In the genomic region with DNA sequence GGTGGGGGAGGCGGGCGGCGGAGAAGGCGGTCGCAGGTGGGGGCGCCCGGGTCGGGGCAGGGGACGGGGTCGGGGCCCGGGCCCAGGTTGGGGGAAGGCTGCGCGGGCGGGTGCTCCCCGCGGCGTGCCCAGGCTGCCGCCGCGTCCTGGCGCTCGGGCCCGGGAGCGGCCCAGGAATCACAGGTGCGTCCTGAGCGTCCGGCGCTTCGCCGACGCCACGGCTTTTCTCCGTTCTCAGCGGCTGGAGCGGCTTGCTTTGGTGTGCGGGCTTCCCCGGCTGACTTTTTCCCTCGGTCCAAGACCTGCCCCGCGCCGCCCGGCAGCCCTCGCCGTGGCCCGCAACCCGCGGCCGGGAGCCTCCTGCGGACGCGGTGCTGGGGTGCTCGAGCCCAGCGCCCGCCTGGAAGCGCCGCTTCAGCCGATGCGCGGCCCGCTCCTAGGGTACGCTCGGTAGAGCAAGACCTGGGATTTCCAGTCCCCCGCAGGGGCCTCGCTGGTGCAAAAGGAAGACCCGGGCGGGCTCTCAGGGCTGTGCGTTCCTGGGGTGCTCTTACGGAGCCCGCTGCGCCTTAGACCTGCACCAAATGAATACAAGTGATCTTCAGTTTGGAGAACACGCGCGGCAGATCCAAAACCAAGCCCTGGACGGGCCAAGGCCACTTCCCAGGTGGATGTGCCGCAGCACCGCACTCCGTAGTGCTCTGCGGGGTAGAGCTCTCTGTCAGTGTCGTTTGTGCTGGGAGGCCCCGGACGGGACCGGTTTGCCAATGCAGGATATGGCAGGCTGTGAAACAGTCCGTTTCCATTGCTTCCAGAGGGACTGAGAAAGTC, we compare ENCODE assay signal across 1 cellular context.
TF ChIP-seq lines count a peak whose summit lies in the region.

No MANE protein-coding gene starts in this region.

TF ChIP-seq in K562, 482 proteins besides CTCF, POLR2A, EP300 and RAD21 (continued from another document and continues in another):
- no peak for TF ChIP-seq RREB1 (CRISPR knock-in tag; IDR thresholded peaks at IDR 0.05)
- TF ChIP-seq, protein P1, sequence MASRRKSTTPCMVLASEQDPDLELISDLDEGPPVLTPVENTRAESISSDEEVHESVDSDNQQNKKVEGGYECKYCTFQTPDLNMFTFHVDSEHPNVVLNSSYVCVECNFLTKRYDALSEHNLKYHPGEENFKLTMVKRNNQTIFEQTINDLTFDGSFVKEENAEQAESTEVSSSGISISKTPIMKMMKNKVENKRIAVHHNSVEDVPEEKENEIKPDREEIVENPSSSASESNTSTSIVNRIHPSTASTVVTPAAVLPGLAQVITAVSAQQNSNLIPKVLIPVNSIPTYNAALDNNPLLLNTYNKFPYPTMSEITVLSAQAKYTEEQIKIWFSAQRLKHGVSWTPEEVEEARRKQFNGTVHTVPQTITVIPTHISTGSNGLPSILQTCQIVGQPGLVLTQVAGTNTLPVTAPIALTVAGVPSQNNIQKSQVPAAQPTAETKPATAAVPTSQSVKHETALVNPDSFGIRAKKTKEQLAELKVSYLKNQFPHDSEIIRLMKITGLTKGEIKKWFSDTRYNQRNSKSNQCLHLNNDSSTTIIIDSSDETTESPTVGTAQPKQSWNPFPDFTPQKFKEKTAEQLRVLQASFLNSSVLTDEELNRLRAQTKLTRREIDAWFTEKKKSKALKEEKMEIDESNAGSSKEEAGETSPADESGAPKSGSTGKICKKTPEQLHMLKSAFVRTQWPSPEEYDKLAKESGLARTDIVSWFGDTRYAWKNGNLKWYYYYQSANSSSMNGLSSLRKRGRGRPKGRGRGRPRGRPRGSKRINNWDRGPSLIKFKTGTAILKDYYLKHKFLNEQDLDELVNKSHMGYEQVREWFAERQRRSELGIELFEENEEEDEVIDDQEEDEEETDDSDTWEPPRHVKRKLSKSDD (conservative IDR thresholded peaks at IDR 0.05; ENCODE audit: low read length) = no peak
- TF ChIP-seq PTTG1 (tag; IDR thresholded peaks at IDR 0.05; ENCODE audit: low read depth) = no peak
- TF ChIP-seq CGGBP1 (CRISPR knock-in tag; IDR thresholded peaks at IDR 0.05) = no peak
- TF ChIP-seq ZNF436 (CRISPR knock-in tag; IDR thresholded peaks at IDR 0.05) = no peak
- no peak for TF ChIP-seq SOX6 (IDR thresholded peaks at IDR 0.05)
- TF ChIP-seq MEF2D (tag; conservative IDR thresholded peaks at IDR 0.05; ENCODE audit: low read depth) = no peak
- TF ChIP-seq RBM22 (IDR thresholded peaks at IDR 0.05; ENCODE audit: low read depth, low read length, poor library complexity, severe bottlenecking) = no peak
- TF ChIP-seq, protein P2, sequence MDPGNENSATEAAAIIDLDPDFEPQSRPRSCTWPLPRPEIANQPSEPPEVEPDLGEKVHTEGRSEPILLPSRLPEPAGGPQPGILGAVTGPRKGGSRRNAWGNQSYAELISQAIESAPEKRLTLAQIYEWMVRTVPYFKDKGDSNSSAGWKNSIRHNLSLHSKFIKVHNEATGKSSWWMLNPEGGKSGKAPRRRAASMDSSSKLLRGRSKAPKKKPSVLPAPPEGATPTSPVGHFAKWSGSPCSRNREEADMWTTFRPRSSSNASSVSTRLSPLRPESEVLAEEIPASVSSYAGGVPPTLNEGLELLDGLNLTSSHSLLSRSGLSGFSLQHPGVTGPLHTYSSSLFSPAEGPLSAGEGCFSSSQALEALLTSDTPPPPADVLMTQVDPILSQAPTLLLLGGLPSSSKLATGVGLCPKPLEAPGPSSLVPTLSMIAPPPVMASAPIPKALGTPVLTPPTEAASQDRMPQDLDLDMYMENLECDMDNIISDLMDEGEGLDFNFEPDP (CRISPR knock-in tag; IDR thresholded peaks at IDR 0.05) = no peak
- TF ChIP-seq TCF7L2 (IDR thresholded peaks at IDR 0.05; ENCODE audit: low read depth, low read length) = no peak
- no peak for TF ChIP-seq ELK1 (CRISPR knock-in tag; IDR thresholded peaks at IDR 0.05)
- no peak for TF ChIP-seq BRF2 (IDR thresholded peaks at IDR 0.05; ENCODE audit: borderline replicate concordance, insufficient read depth, insufficient read length)
- TF ChIP-seq, protein P3, sequence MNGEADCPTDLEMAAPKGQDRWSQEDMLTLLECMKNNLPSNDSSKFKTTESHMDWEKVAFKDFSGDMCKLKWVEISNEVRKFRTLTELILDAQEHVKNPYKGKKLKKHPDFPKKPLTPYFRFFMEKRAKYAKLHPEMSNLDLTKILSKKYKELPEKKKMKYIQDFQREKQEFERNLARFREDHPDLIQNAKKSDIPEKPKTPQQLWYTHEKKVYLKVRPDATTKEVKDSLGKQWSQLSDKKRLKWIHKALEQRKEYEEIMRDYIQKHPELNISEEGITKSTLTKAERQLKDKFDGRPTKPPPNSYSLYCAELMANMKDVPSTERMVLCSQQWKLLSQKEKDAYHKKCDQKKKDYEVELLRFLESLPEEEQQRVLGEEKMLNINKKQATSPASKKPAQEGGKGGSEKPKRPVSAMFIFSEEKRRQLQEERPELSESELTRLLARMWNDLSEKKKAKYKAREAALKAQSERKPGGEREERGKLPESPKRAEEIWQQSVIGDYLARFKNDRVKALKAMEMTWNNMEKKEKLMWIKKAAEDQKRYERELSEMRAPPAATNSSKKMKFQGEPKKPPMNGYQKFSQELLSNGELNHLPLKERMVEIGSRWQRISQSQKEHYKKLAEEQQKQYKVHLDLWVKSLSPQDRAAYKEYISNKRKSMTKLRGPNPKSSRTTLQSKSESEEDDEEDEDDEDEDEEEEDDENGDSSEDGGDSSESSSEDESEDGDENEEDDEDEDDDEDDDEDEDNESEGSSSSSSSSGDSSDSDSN (IDR thresholded peaks at IDR 0.05; ENCODE audit: borderline replicate concordance in 1 of 2, low read depth in 2 of 2, low read length in 2 of 2) = peak in 1 of 2 experiments; percentile 77; a peak in 2 of 4 replicates
- TF ChIP-seq PTBP1 (IDR thresholded peaks at IDR 0.05; ENCODE audit: low read depth, low read length) = no peak
- no peak for TF ChIP-seq TCF7 (IDR thresholded peaks at IDR 0.05; ENCODE audit: borderline replicate concordance)
- no peak for TF ChIP-seq HNRNPLL (IDR thresholded peaks at IDR 0.05; ENCODE audit: low read depth, low read length, poor library complexity, severe bottlenecking)
- TF ChIP-seq SIX5 (IDR thresholded peaks at IDR 0.05; ENCODE audit: borderline replicate concordance in 1 of 2, insufficient read depth in 1 of 2, low read depth in 1 of 2, low read length in 2 of 2) = no peak
- no peak for TF ChIP-seq ZC3H8 (IDR thresholded peaks at IDR 0.05)
- no peak for TF ChIP-seq RBM14 (IDR thresholded peaks at IDR 0.05; ENCODE audit: borderline replicate concordance, insufficient read depth, low read depth, low read length)
- no peak for TF ChIP-seq FOXJ2 (tag; IDR thresholded peaks at IDR 0.05)
- TF ChIP-seq JUND (IDR thresholded peaks at IDR 0.05; ENCODE audit: borderline replicate concordance, low read depth, low read length) = no peak
- TF ChIP-seq JUND (tag; IDR thresholded peaks at IDR 0.05; ENCODE audit: borderline replicate concordance, low read depth, low read length) = no peak
- no peak for TF ChIP-seq CBX1 (IDR thresholded peaks at IDR 0.05; ENCODE audit: low read depth)
- no peak for TF ChIP-seq MTF1 (CRISPR knock-in tag; IDR thresholded peaks at IDR 0.05; ENCODE audit: borderline replicate concordance)
- TF ChIP-seq, protein P4, sequence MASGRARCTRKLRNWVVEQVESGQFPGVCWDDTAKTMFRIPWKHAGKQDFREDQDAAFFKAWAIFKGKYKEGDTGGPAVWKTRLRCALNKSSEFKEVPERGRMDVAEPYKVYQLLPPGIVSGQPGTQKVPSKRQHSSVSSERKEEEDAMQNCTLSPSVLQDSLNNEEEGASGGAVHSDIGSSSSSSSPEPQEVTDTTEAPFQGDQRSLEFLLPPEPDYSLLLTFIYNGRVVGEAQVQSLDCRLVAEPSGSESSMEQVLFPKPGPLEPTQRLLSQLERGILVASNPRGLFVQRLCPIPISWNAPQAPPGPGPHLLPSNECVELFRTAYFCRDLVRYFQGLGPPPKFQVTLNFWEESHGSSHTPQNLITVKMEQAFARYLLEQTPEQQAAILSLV (tag; IDR thresholded peaks at IDR 0.05) = no peak
- TF ChIP-seq JUNB (CRISPR knock-in tag; conservative IDR thresholded peaks at IDR 0.05) = no peak
- TF ChIP-seq RFX7 (CRISPR knock-in tag; IDR thresholded peaks at IDR 0.05) = no peak
- no peak for TF ChIP-seq ZNF707 (CRISPR knock-in tag; conservative IDR thresholded peaks at IDR 0.05)
- TF ChIP-seq KAT8 (IDR thresholded peaks at IDR 0.05; ENCODE audit: low read depth) = no peak
- no peak for TF ChIP-seq HDAC6 (IDR thresholded peaks at IDR 0.05; ENCODE audit: low read depth, low read length)
- TF ChIP-seq TRIM28 (IDR thresholded peaks at IDR 0.05) = no peak
- TF ChIP-seq SIN3A (IDR thresholded peaks at IDR 0.05; ENCODE audit: borderline replicate concordance in 2 of 2, control insufficient read depth in 1 of 2, low read depth in 2 of 2, low read length in 2 of 2) = no peak
- TF ChIP-seq HNRNPL (IDR thresholded peaks at IDR 0.05; ENCODE audit: low read depth, low read length) = no peak
- TF ChIP-seq, protein P5, sequence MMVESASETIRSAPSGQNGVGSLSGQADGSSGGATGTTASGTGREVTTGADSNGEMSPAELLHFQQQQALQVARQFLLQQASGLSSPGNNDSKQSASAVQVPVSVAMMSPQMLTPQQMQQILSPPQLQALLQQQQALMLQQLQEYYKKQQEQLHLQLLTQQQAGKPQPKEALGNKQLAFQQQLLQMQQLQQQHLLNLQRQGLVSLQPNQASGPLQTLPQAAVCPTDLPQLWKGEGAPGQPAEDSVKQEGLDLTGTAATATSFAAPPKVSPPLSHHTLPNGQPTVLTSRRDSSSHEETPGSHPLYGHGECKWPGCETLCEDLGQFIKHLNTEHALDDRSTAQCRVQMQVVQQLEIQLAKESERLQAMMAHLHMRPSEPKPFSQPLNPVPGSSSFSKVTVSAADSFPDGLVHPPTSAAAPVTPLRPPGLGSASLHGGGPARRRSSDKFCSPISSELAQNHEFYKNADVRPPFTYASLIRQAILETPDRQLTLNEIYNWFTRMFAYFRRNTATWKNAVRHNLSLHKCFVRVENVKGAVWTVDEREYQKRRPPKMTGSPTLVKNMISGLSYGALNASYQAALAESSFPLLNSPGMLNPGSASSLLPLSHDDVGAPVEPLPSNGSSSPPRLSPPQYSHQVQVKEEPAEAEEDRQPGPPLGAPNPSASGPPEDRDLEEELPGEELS (CRISPR knock-in tag; IDR thresholded peaks at IDR 0.05; ENCODE audit: borderline replicate concordance) = no peak
- TF ChIP-seq CSDE1 (IDR thresholded peaks at IDR 0.05) = no peak
- TF ChIP-seq HCFC1 (IDR thresholded peaks at IDR 0.05; ENCODE audit: low read depth, low read length) = no peak
- no peak for TF ChIP-seq SMAD2 (IDR thresholded peaks at IDR 0.05; ENCODE audit: low read depth, low read length)
- TF ChIP-seq SMARCE1 (IDR thresholded peaks at IDR 0.05) = no peak
